11 cellular contexts compared by ENCODE assay signal in genomic region chr10:90652519-90652918, GRCh38.
DNase-seq lines count a peak whose midpoint lies in the region; ATAC-seq, FAIRE-seq and TF ChIP-seq lines count a peak whose summit lies in the region.
"Had no signal": no experiment of that assay in that cellular context is flagged by ENCODE, and none has a peak within 500 bp of the region (broad histone marks: within the 10 kb centered on the region; RNA-seq: fewer than 3 reads in every experiment).

No MANE protein-coding gene starts in this region.

- H3K4me3 ChIP-seq in kidney epithelial cell (ENCODE audit: low read depth, low read length): no peak overlapping the region
- H3K4me3 ChIP-seq: heart right ventricle, pancreas had no signal

- H3K27ac Mint-ChIP-seq in WTC11: no peak overlapping the region
- H3K27ac Mint-ChIP-seq in activated CD8-positive, alpha-beta T cell treated with anti-CD3 and anti-CD28 coated beads, Interleukin-2, amount 10 ng/mL, durations not matched to agents 7 days and 5 days: no peak overlapping the region

- no peak overlapping the region for H3K4me3 Mint-ChIP-seq in WTC11
- H3K4me3 Mint-ChIP-seq in activated CD8-positive, alpha-beta T cell treated with anti-CD3 and anti-CD28 coated beads, Interleukin-2, amount 10 ng/mL, durations not matched to agents 7 days and 5 days: no peak overlapping the region

- H3K4me1 Mint-ChIP-seq in WTC11: peaks cover 3% of the 10 kb centered on the region; the same call in 1 of the 2 replicates
- H3K4me1 Mint-ChIP-seq in activated CD8-positive, alpha-beta T cell treated with anti-CD3 and anti-CD28 coated beads, Interleukin-2, amount 10 ng/mL, durations not matched to agents 7 days and 5 days (ENCODE audit: low read depth): no peaks in the 10 kb centered on the region

- H3K36me3 Mint-ChIP-seq in WTC11: peaks cover 3% of the 10 kb centered on the region; the same call in 1 of the 2 replicates
- no peaks in the 10 kb centered on the region for H3K36me3 Mint-ChIP-seq in activated CD8-positive, alpha-beta T cell treated with anti-CD3 and anti-CD28 coated beads, Interleukin-2, amount 10 ng/mL, durations not matched to agents 7 days and 5 days (ENCODE audit: low read depth)

- CTCF ChIA-PET in WTC11 (lab: Charles Lee): interaction anchor here (0.6 to 1.6 kb wide), 8 partner anchors 11 to 504 kb away, joined by 3 to 7 read pairs (median 4); no protein-coding TSS in a partner anchor
- CTCF ChIA-PET in activated CD8-positive, alpha-beta T cell treated with anti-CD3 and anti-CD28 coated beads, Interleukin-2, amount 10 ng/mL, durations not matched to agents 7 days and 5 days (lab: Charles Lee): no interaction called here

- peaks cover 13% of the 10 kb centered on the region for H3K9me3 Mint-ChIP-seq in WTC11
- no peaks in the 10 kb centered on the region for H3K9me3 Mint-ChIP-seq in activated CD8-positive, alpha-beta T cell treated with anti-CD3 and anti-CD28 coated beads, Interleukin-2, amount 10 ng/mL, durations not matched to agents 7 days and 5 days (ENCODE audit: insufficient read depth)

- no peaks in the 10 kb centered on the region for H3K36me3 ChIP-seq in kidney epithelial cell (ENCODE audit: control insufficient read depth, insufficient read depth, low read length)
- H3K36me3 ChIP-seq: heart right ventricle, pancreas had no signal

- TF ChIP-seq CTCF in D721Med (IDR thresholded peaks at IDR 0.05; ENCODE audit: insufficient read depth, missing control alignments) (peak; percentile 28), WTC11 (IDR thresholded peaks at IDR 0.05) (no peak), kidney epithelial cell (IDR thresholded peaks at IDR 0.05; ENCODE audit: insufficient read depth, low read length, poor library complexity, severe bottlenecking) (peak; percentile 55)

- ATAC-seq in WTC11: peak; percentile 93
- ATAC-seq in activated CD8-positive, alpha-beta T cell treated with anti-CD3 and anti-CD28 coated beads, Interleukin-2, amount 10 ng/mL, durations not matched to agents 7 days and 5 days: no peak
- ATAC-seq: heart right ventricle had no signal

- H3K27me3 ChIP-seq in kidney epithelial cell (ENCODE audit: control insufficient read depth, insufficient read depth, low read length): no peaks in the 10 kb centered on the region
- H3K27me3 ChIP-seq: heart right ventricle, pancreas had no signal

- no peak for DNase-seq in D721Med (ENCODE audit: insufficient read length, low spot score)
- DNase-seq in HT1080 (ENCODE audit: low read depth): peak; percentile 28
- DNase-seq in WTC11 (ENCODE audit: low spot score): no peak
- no peak for DNase-seq in kidney epithelial cell (ENCODE audit: low read depth)
- DNase-seq in DMS153 (lab: John Stamatoyannopoulos, UW): no peak
- DNase-seq in NCI-H345 (lab: John Stamatoyannopoulos, UW): no peak
- no peak for DNase-seq in activated CD8-positive, alpha-beta T cell treated with anti-CD3 and anti-CD28 coated beads, Interleukin-2, amount 10 ng/mL, durations not matched to agents 7 days and 5 days
- DNase-seq in hypothalamus (lab: John Stamatoyannopoulos, UW): no peak
- DNase-seq: amniotic stem cell, heart right ventricle, pancreas had no signal

- H3K27me3 Mint-ChIP-seq in WTC11 (ENCODE audit: low read depth): no peaks in the 10 kb centered on the region
- no peaks in the 10 kb centered on the region for H3K27me3 Mint-ChIP-seq in activated CD8-positive, alpha-beta T cell treated with anti-CD3 and anti-CD28 coated beads, Interleukin-2, amount 10 ng/mL, durations not matched to agents 7 days and 5 days (ENCODE audit: low read depth)

- POLR2A ChIA-PET in WTC11 (lab: Charles Lee): no interaction called here
- POLR2A ChIA-PET in activated CD8-positive, alpha-beta T cell treated with anti-CD3 and anti-CD28 coated beads, Interleukin-2, amount 10 ng/mL, durations not matched to agents 7 days and 5 days (lab: Charles Lee): no interaction called here

- no peak for FAIRE-seq in D721Med (lab: Jason Lieb, UNC)
- FAIRE-seq: pancreas had no signal

TF ChIP-seq in WTC11, 78 proteins besides CTCF, POLR2A, EP300 and RAD21:
- TF ChIP-seq GTF2I (CRISPR knock-in tag; conservative IDR thresholded peaks at IDR 0.05): no peak
- no peak for TF ChIP-seq NFE2L1 (CRISPR knock-in tag; IDR thresholded peaks at IDR 0.05)
- TF ChIP-seq IRF1 (CRISPR knock-in tag; IDR thresholded peaks at IDR 0.05): no peak
- TF ChIP-seq ZMAT4 (CRISPR knock-in tag; IDR thresholded peaks at IDR 0.05): no peak
- no peak for TF ChIP-seq NR3C1 (CRISPR knock-in tag; conservative IDR thresholded peaks at IDR 0.05; ENCODE audit: low read depth)
- TF ChIP-seq ZNF263 (CRISPR knock-in tag; IDR thresholded peaks at IDR 0.05; ENCODE audit: low read depth): no peak
- TF ChIP-seq, protein P1, sequence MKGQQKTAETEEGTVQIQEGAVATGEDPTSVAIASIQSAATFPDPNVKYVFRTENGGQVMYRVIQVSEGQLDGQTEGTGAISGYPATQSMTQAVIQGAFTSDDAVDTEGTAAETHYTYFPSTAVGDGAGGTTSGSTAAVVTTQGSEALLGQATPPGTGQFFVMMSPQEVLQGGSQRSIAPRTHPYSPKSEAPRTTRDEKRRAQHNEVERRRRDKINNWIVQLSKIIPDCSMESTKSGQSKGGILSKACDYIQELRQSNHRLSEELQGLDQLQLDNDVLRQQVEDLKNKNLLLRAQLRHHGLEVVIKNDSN (CRISPR knock-in tag; IDR thresholded peaks at IDR 0.05): no peak
- TF ChIP-seq PRRX2 (CRISPR knock-in tag; IDR thresholded peaks at IDR 0.05): no peak
- TF ChIP-seq IRF2 (CRISPR knock-in tag; IDR thresholded peaks at IDR 0.05; ENCODE audit: borderline replicate concordance, low read depth): no peak
- no peak for TF ChIP-seq ETV6 (CRISPR knock-in tag; IDR thresholded peaks at IDR 0.05)
- no peak for TF ChIP-seq ATF3 (CRISPR knock-in tag; conservative IDR thresholded peaks at IDR 0.05)
- no peak for TF ChIP-seq NFYB (CRISPR knock-in tag; conservative IDR thresholded peaks at IDR 0.05; ENCODE audit: low read depth)
- TF ChIP-seq GRHL2 (CRISPR knock-in tag; IDR thresholded peaks at IDR 0.05; ENCODE audit: insufficient replicate concordance, severe bottlenecking): no peak
- no peak for TF ChIP-seq FOXJ3 (CRISPR knock-in tag; IDR thresholded peaks at IDR 0.05; ENCODE audit: borderline replicate concordance)
